Comparison of ENCODE assay signal across 9 cellular contexts in genomic region chr11:206002-206384, GRCh38. TPM values are rescaled to one million over a fixed set of nuclear protein-coding genes. Genes with fewer than 3 reads are reported as not detected.
DNase-seq lines count a peak whose midpoint lies in the region; ATAC-seq and TF ChIP-seq lines count a peak whose summit lies in the region.
"Had no signal": no experiment of that assay in that cellular context is flagged by ENCODE, and none has a peak within 500 bp of the region (broad histone marks: within the 10 kb centered on the region; RNA-seq: fewer than 3 reads in every experiment).

No MANE protein-coding gene starts in this region.

- TF ChIP-seq CTCF in Peyer's patch (IDR thresholded peaks at IDR 0.05) (no peak), epithelial cell of proximal tubule (conservative IDR thresholded peaks at IDR 0.05; ENCODE audit: low read depth, low read length) (no peak), osteocyte (IDR thresholded peaks at IDR 0.05) (no peak)

- intact Hi-C loops in CD4-positive, alpha-beta memory T cell (cut with micrococcal nuclease) = loop anchor here (2.0 kb wide), 2 partner anchors 109 to 201 kb away; partner anchors contain the start of gene IFITM1

- H3K4me1 ChIP-seq in CD4-positive, alpha-beta memory T cell (ENCODE audit: insufficient read depth, low read length) = peaks cover 65% of the 10 kb centered on the region
- peaks cover 3 to 45% (median 17%) of the 10 kb centered on the region in 4 donors for H3K4me1 ChIP-seq in Peyer's patch

- CTCF ChIA-PET in CD4-positive, alpha-beta memory T cell (lab: Charles Lee; ENCODE audit: partially characterized antibody) = interaction anchor here (1.5 to 3.4 kb wide), 3 partner anchors 32 to 81 kb away, joined by 3 to 14 read pairs (median 9); partner anchors contain the start of genes PSMD13 and SIRT3

- H3K27me3 Mint-ChIP-seq in CD4-positive, alpha-beta memory T cell = no peaks in the 10 kb centered on the region
- H3K27me3 Mint-ChIP-seq in osteocyte (ENCODE audit: unreplicated experiment) = no peaks in the 10 kb centered on the region

- no peak for ATAC-seq in HG03159 (IDR thresholded peaks at IDR 0.05; ENCODE audit: unreplicated experiment)
- no peak for ATAC-seq in HG02981 (IDR thresholded peaks at IDR 0.05; ENCODE audit: unreplicated experiment)
- no peak for ATAC-seq in HG03135 (IDR thresholded peaks at IDR 0.05; ENCODE audit: unreplicated experiment)

- peak overlapping the region; percentile 98 for H3K27ac ChIP-seq in CD4-positive, alpha-beta memory T cell (ENCODE audit: low read depth, low read length)
- H3K27ac ChIP-seq in Peyer's patch = peak overlapping the region in 3 of 4 donors; percentile 98 to 100 (median 99)

- H3K9me3 ChIP-seq in CD4-positive, alpha-beta memory T cell (ENCODE audit: control insufficient read depth in 1 of 2, low read length in 2 of 2) = no peaks in the 10 kb centered on the region
- H3K9me3 ChIP-seq in Peyer's patch = no peaks in the 10 kb centered on the region

- peaks cover 32 to 78% (median 57%) of the 10 kb centered on the region in 4 donors for H3K4me1 Mint-ChIP-seq in CD4-positive, alpha-beta memory T cell
- peaks cover 32% of the 10 kb centered on the region for H3K4me1 Mint-ChIP-seq in osteocyte (ENCODE audit: unreplicated experiment)

- H3K4me3 ChIP-seq in CD4-positive, alpha-beta memory T cell (ENCODE audit: low read length in 2 of 2) = peak overlapping the region; percentile 55 to 95
- H3K4me3 ChIP-seq in Peyer's patch (peak overlapping the region; percentile 88 to 99 (median 98)), epithelial cell of proximal tubule (ENCODE audit: low read depth, low read length) (peak overlapping the region; percentile 99)

- H3K4me3 Mint-ChIP-seq in CD4-positive, alpha-beta memory T cell = peak overlapping the region; percentile 94 to 100 (median 98)
- H3K4me3 Mint-ChIP-seq in osteocyte (ENCODE audit: unreplicated experiment) = peak overlapping the region; percentile 94

- no peaks in the 10 kb centered on the region for H3K27me3 ChIP-seq in CD4-positive, alpha-beta memory T cell (ENCODE audit: insufficient read depth, low read length)
- H3K27me3 ChIP-seq in Peyer's patch = no peaks in the 10 kb centered on the region

- POLR2A ChIA-PET in CD4-positive, alpha-beta memory T cell (lab: Charles Lee; ENCODE audit: partially characterized antibody) = interaction anchor here (0.8 to 5.2 kb wide), 17 partner anchors 8 to 301 kb away, joined by 3 to 144 read pairs (median 22); partner anchors contain the start of genes IFITM1, NLRP6, PGGHG and PSMD13

- H3K9me3 Mint-ChIP-seq in CD4-positive, alpha-beta memory T cell = peaks cover 0 to 3% (median 0%) of the 10 kb centered on the region in 8 donors
- no peaks in the 10 kb centered on the region for H3K9me3 Mint-ChIP-seq in osteocyte (ENCODE audit: unreplicated experiment)

- H3K36me3 ChIP-seq in CD4-positive, alpha-beta memory T cell (ENCODE audit: insufficient read depth, low read length) = peaks cover 44% of the 10 kb centered on the region
- peaks cover 0 to 41% (median 0%) of the 10 kb centered on the region in 3 donors for H3K36me3 ChIP-seq in Peyer's patch

- H3K27ac Mint-ChIP-seq in CD4-positive, alpha-beta memory T cell = peak overlapping the region; percentile 98 to 99 (median 99)
- H3K27ac Mint-ChIP-seq in osteocyte (ENCODE audit: unreplicated experiment) = peak overlapping the region; percentile 99

- H3K36me3 Mint-ChIP-seq in CD4-positive, alpha-beta memory T cell = peaks cover 8 to 60% of the 10 kb centered on the region in 2 donors
- H3K36me3 Mint-ChIP-seq in osteocyte (ENCODE audit: unreplicated experiment) = peaks cover 18% of the 10 kb centered on the region

- no peak for TF ChIP-seq POLR2A in Peyer's patch (IDR thresholded peaks at IDR 0.05)

- DNase-seq in CD4-positive, alpha-beta memory T cell = no peak
- no peak for DNase-seq in Peyer's patch
- DNase-seq in epithelial cell of proximal tubule (ENCODE audit: low read depth) = no peak
- DNase-seq in osteocyte (ENCODE audit: extremely low spot score, unreplicated experiment) = peak; percentile 57
- DNase-seq in epidermal melanocyte (ENCODE audit: insufficient read length, low spot score) = no peak
- DNase-seq: NCI-H2227 treated with DMSO at 0.1 percent for 48 hours had no signal

RNA-seq across cellular contexts. Expression of gene BET1L, which starts 1.2 kb away (rescaled TPM):
- total RNA-seq in CD4-positive, alpha-beta memory T cell = 100 to 1,000 TPM; 122 to 129 TPM
- 10 to 100 TPM; 61.9 to 64.5 TPM for polyA plus RNA-seq in CD4-positive, alpha-beta memory T cell
- total RNA-seq in Peyer's patch = 10 to 100 TPM; 20.6 to 69.7 (median 40.1) TPM
- total RNA-seq in epithelial cell of proximal tubule = 15.2 and 23.7 TPM in 2 replicates
- total RNA-seq in osteocyte = 54.6 and 59.3 TPM in 2 replicates

RNA-seq across cellular contexts. Expression of gene RIC8A, which starts 1.5 kb away (rescaled TPM):
- total RNA-seq in CD4-positive, alpha-beta memory T cell = 100 to 1,000 TPM in 1 of 2 experiments, 10 to 100 TPM in 1; 96.7 to 111 TPM
- polyA plus RNA-seq in CD4-positive, alpha-beta memory T cell = 100 to 1,000 TPM in 1 of 2 donors, 10 to 100 TPM in 1; 91.2 to 106 TPM
- total RNA-seq in Peyer's patch (100 to 1,000 TPM in 1 of 4 donors, 10 to 100 TPM in 3; 65.0 to 108 (median 86.8) TPM), epithelial cell of proximal tubule (116 and 143 TPM in 2 replicates), osteocyte (105 and 125 TPM in 2 replicates)

RNA-seq across cellular contexts. Expression of gene SCGB1C1, which starts 13.1 kb away (rescaled TPM):
- total RNA-seq in CD4-positive, alpha-beta memory T cell = not detected
- polyA plus RNA-seq in CD4-positive, alpha-beta memory T cell = not detected
- total RNA-seq in Peyer's patch = not detected
- not detected in 2 replicates for total RNA-seq in epithelial cell of proximal tubule
- total RNA-seq in osteocyte = not detected in 2 replicates

RNA-seq across cellular contexts. Expression of gene SIRT3, which starts 30.1 kb away (rescaled TPM):
- 10 to 100 TPM; 26.5 to 30.7 TPM for total RNA-seq in CD4-positive, alpha-beta memory T cell
- polyA plus RNA-seq in CD4-positive, alpha-beta memory T cell = 10 to 100 TPM; 11.2 to 11.6 TPM
- total RNA-seq in Peyer's patch (10 to 100 TPM; 21.2 to 36.3 (median 29.3) TPM), epithelial cell of proximal tubule (5.5 and 11.8 TPM in 2 replicates), osteocyte (23.2 and 25.7 TPM in 2 replicates)

RNA-seq across cellular contexts. Expression of gene PSMD13, which starts 30.8 kb away (rescaled TPM):
- 100 to 1,000 TPM in 1 of 2 experiments, 10 to 100 TPM in 1; 99.9 to 107 TPM for total RNA-seq in CD4-positive, alpha-beta memory T cell
- 100 to 1,000 TPM; 179 to 247 TPM for polyA plus RNA-seq in CD4-positive, alpha-beta memory T cell
- total RNA-seq in Peyer's patch = 100 to 1,000 TPM in 2 of 4 donors, 10 to 100 TPM in 2; 74.5 to 125 (median 96.9) TPM
- total RNA-seq in epithelial cell of proximal tubule = 222 and 249 TPM in 2 replicates
- total RNA-seq in osteocyte = 115 and 126 TPM in 2 replicates
